Comparison of ENCODE assay signal across 1 cellular context in the genomic region with DNA sequence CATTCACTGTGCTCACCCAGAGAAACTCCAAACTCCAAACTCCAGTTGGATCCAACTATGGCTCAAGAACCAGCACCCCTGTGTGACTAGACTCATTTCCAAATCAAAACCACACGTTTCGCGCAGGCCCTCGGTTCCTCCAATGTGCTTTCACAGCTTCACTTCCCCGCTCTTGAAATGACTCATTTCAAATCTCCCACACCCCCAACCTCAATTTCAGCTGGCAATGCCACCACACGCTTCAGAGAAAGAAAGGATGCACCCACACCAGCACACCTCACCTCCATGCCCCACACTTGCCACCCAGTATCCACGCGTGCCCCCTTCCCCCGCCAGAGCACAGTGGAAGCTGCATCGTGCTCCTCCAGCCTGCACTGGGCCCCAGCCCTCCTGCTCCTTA.
TF ChIP-seq lines count a peak whose summit lies in the region.

No MANE protein-coding gene starts in this region.

TF ChIP-seq in GM12878, 131 proteins besides CTCF, POLR2A, EP300 and RAD21 (continued from another document and continues in another):
- TF ChIP-seq ZNF592 (IDR thresholded peaks at IDR 0.05) (no peak), ZBTB40 (IDR thresholded peaks at IDR 0.05; ENCODE audit: borderline replicate concordance) (no peak), MTA3 (IDR thresholded peaks at IDR 0.05; ENCODE audit: borderline replicate concordance, low read length) (peak; percentile 90; the same call in 1 of the 2 replicates), ZBED1 (IDR thresholded peaks at IDR 0.05; ENCODE audit: borderline replicate concordance) (no peak; the same call in 1 of the 2 replicates), ZBTB4 (CRISPR knock-in tag; IDR thresholded peaks at IDR 0.05) (no peak), TCF3 (IDR thresholded peaks at IDR 0.05; ENCODE audit: borderline replicate concordance, insufficient read depth, low read depth, low read length) (peak; percentile 37; the same call in 1 of the 2 replicates), FOXM1 (IDR thresholded peaks at IDR 0.05; ENCODE audit: low read depth, low read length) (peak; percentile 55; the same call in 1 of the 2 replicates), CBFB (IDR thresholded peaks at IDR 0.05; ENCODE audit: low read depth) (peak; percentile 67; the same call in 1 of the 2 replicates), ETV6 (conservative IDR thresholded peaks at IDR 0.05 in 1 of 2, IDR thresholded peaks at IDR 0.05 in 1 of 2; ENCODE audit: borderline replicate concordance in 1 of 2, low read depth in 1 of 2) (peak in 1 of 2 experiments; percentile 63; a peak in 1 of 4 replicates), ASH2L (IDR thresholded peaks at IDR 0.05; ENCODE audit: borderline replicate concordance, low read depth) (no peak), RBBP5 (conservative IDR thresholded peaks at IDR 0.05) (no peak), SREBF1 (IDR thresholded peaks at IDR 0.05; ENCODE audit: low read length) (no peak), TCF12 (IDR thresholded peaks at IDR 0.05; ENCODE audit: low read depth, low read length) (peak; percentile 44; the same call in 1 of the 2 replicates), CBX5 (IDR thresholded peaks at IDR 0.05; ENCODE audit: low read depth) (0 out of 2 replicates have a peak, but pooled peaks have one; percentile 52), NRF1 (conservative IDR thresholded peaks at IDR 0.05; ENCODE audit: low read depth, low read length) (no peak), RUNX3 (IDR thresholded peaks at IDR 0.05; ENCODE audit: low read length) (peak; percentile 97), RFX5 (IDR thresholded peaks at IDR 0.05; ENCODE audit: low read depth, low read length) (no peak), BRCA1 (IDR thresholded peaks at IDR 0.05; ENCODE audit: low read depth, low read length) (no peak), STAT1 (conservative IDR thresholded peaks at IDR 0.05) (no peak), TAF1 (IDR thresholded peaks at IDR 0.05; ENCODE audit: borderline replicate concordance, low read depth, low read length) (no peak), SREBF2 (IDR thresholded peaks at IDR 0.05; ENCODE audit: low read length) (no peak), NFIC (IDR thresholded peaks at IDR 0.05; ENCODE audit: low read depth, low read length) (peak; percentile 74; the same call in 1 of the 2 replicates), IRF3 (IDR thresholded peaks at IDR 0.05) (no peak), ZSCAN29 (IDR thresholded peaks at IDR 0.05) (no peak), MYC (IDR thresholded peaks at IDR 0.05; ENCODE audit: insufficient read depth, insufficient read length, insufficient replicate concordance, low read length, severe bottlenecking) (no peak), RCOR1 (conservative IDR thresholded peaks at IDR 0.05; ENCODE audit: low read depth, low read length) (no peak), JUND (IDR thresholded peaks at IDR 0.05; ENCODE audit: low read depth, low read length) (peak; percentile 83), ZNF207 (IDR thresholded peaks at IDR 0.05; ENCODE audit: borderline replicate concordance) (no peak), YBX1 (IDR thresholded peaks at IDR 0.05) (no peak), EGR1 (IDR thresholded peaks at IDR 0.05; ENCODE audit: borderline replicate concordance in 1 of 2, low read depth in 2 of 2, low read length in 2 of 2) (no peak), POU2F2 (IDR thresholded peaks at IDR 0.05; ENCODE audit: borderline replicate concordance, low read depth, low read length) (no peak), TCF7 (IDR thresholded peaks at IDR 0.05; ENCODE audit: borderline replicate concordance) (no peak), KAT2A (conservative IDR thresholded peaks at IDR 0.05; ENCODE audit: control insufficient read depth, low read depth, low read length) (no peak), EED (IDR thresholded peaks at IDR 0.05; ENCODE audit: low read depth) (peak; percentile 98)
- TF ChIP-seq, protein P1, sequence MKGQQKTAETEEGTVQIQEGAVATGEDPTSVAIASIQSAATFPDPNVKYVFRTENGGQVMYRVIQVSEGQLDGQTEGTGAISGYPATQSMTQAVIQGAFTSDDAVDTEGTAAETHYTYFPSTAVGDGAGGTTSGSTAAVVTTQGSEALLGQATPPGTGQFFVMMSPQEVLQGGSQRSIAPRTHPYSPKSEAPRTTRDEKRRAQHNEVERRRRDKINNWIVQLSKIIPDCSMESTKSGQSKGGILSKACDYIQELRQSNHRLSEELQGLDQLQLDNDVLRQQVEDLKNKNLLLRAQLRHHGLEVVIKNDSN (IDR thresholded peaks at IDR 0.05; ENCODE audit: borderline replicate concordance, extremely low read length, insufficient read depth, low read depth, low read length) = no peak
- TF ChIP-seq, protein P2, sequence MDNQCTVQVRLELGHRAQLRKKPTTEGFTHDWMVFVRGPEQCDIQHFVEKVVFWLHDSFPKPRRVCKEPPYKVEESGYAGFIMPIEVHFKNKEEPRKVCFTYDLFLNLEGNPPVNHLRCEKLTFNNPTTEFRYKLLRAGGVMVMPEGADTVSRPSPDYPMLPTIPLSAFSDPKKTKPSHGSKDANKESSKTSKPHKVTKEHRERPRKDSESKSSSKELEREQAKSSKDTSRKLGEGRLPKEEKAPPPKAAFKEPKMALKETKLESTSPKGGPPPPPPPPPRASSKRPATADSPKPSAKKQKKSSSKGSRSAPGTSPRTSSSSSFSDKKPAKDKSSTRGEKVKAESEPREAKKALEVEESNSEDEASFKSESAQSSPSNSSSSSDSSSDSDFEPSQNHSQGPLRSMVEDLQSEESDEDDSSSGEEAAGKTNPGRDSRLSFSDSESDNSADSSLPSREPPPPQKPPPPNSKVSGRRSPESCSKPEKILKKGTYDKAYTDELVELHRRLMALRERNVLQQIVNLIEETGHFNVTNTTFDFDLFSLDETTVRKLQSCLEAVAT (IDR thresholded peaks at IDR 0.05) = peak; percentile 54; the same call in 1 of the 2 replicates
- TF ChIP-seq, protein P3, sequence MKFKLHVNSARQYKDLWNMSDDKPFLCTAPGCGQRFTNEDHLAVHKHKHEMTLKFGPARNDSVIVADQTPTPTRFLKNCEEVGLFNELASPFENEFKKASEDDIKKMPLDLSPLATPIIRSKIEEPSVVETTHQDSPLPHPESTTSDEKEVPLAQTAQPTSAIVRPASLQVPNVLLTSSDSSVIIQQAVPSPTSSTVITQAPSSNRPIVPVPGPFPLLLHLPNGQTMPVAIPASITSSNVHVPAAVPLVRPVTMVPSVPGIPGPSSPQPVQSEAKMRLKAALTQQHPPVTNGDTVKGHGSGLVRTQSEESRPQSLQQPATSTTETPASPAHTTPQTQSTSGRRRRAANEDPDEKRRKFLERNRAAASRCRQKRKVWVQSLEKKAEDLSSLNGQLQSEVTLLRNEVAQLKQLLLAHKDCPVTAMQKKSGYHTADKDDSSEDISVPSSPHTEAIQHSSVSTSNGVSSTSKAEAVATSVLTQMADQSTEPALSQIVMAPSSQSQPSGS (IDR thresholded peaks at IDR 0.05; ENCODE audit: low read length) = peak; percentile 61
- TF ChIP-seq, protein P4, sequence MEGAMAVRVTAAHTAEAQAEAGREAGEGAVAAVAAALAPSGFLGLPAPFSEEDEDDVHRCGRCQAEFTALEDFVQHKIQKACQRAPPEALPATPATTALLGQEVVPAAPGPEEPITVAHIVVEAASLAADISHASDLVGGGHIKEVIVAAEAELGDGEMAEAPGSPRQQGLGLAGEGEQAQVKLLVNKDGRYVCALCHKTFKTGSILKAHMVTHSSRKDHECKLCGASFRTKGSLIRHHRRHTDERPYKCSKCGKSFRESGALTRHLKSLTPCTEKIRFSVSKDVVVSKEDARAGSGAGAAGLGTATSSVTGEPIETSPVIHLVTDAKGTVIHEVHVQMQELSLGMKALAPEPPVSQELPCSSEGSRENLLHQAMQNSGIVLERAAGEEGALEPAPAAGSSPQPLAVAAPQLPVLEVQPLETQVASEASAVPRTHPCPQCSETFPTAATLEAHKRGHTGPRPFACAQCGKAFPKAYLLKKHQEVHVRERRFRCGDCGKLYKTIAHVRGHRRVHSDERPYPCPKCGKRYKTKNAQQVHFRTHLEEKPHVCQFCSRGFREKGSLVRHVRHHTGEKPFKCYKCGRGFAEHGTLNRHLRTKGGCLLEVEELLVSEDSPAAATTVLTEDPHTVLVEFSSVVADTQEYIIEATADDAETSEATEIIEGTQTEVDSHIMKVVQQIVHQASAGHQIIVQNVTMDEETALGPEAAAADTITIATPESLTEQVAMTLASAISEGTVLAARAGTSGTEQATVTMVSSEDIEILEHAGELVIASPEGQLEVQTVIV (IDR thresholded peaks at IDR 0.05; ENCODE audit: borderline replicate concordance, partially characterized antibody) = no peak
